In the genomic region with DNA sequence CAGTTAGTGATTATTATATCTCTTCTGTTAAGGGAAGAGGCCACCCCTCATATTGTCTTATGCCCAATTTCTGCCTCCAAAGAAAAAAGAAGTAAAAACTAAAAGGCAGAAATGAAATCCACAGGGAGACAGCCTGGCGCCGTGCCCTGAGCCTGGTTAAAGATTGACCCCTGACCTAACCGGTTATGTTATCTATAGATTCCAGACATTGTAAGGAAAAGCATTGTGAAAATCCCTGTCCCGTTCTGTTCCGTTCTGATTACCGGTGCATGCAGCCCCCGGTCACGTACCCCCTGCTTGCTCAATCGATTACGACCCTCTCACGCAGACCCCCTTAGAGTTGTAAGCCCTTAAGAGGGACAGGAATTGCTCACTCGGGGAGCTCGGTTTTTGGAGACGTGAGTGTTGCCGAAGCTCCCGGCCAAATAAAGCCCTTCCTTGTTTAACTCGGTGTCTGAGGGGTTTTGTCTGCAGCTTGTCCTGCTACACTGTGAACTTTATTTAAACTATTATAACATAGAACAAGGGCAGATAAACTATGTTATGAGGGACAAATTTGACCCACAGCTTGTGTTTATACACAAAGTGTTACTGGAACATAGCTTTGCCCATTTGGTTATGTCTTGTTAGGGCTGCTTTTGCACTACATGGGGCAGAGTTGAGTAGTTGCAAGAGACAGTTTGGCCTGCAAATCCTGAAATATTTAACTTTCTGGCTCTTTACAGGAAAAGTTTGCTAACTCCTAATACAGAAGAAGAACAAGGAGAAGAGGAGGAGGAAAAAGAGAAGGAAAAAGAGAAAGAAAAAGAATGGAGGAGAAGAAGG, we compare ENCODE assay signal across 2 cellular contexts.
TF ChIP-seq lines count a peak whose summit lies in the region.

No MANE protein-coding gene starts in this region.

TF ChIP-seq in K562, 482 proteins besides CTCF, POLR2A, EP300 and RAD21 (continued from another document and continues in another):
- TF ChIP-seq ZBTB7A (IDR thresholded peaks at IDR 0.05; ENCODE audit: borderline replicate concordance, control insufficient read depth, low read depth, low read length), result 0 out of 2 replicates have a peak, but pooled peaks have one; percentile 31
- TF ChIP-seq, protein P1, sequence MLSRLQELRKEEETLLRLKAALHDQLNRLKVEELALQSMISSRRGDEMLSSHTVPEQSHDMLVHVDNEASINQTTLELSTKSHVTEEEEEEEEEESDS (CRISPR knock-in tag; IDR thresholded peaks at IDR 0.05), result no peak
- TF ChIP-seq NR2C2 (CRISPR knock-in tag; IDR thresholded peaks at IDR 0.05), result 0 out of 2 replicates have a peak, but pooled peaks have one; percentile 35
- peak; percentile 90 for TF ChIP-seq NR2C2 (tag; IDR thresholded peaks at IDR 0.05)
- TF ChIP-seq FOXM1 (IDR thresholded peaks at IDR 0.05; ENCODE audit: low read depth), result 0 out of 2 replicates have a peak, but pooled peaks have one; percentile 20
- TF ChIP-seq FOXM1 (CRISPR knock-in tag; IDR thresholded peaks at IDR 0.05; ENCODE audit: low read depth), result no peak
- TF ChIP-seq HDAC1 (IDR thresholded peaks at IDR 0.05), result peak in 1 of 2 experiments; percentile 60; a peak in 2 of 4 replicates
- TF ChIP-seq DPF2 (IDR thresholded peaks at IDR 0.05), result peak; percentile 35; the same call in 1 of the 2 replicates
- TF ChIP-seq CBFA2T2 (conservative IDR thresholded peaks at IDR 0.05), result peak; percentile 71
- no peak for TF ChIP-seq NUFIP1 (IDR thresholded peaks at IDR 0.05; ENCODE audit: partially characterized antibody)
- TF ChIP-seq DDX20 (tag; IDR thresholded peaks at IDR 0.05; ENCODE audit: low read depth), result no peak
- TF ChIP-seq, protein P2, sequence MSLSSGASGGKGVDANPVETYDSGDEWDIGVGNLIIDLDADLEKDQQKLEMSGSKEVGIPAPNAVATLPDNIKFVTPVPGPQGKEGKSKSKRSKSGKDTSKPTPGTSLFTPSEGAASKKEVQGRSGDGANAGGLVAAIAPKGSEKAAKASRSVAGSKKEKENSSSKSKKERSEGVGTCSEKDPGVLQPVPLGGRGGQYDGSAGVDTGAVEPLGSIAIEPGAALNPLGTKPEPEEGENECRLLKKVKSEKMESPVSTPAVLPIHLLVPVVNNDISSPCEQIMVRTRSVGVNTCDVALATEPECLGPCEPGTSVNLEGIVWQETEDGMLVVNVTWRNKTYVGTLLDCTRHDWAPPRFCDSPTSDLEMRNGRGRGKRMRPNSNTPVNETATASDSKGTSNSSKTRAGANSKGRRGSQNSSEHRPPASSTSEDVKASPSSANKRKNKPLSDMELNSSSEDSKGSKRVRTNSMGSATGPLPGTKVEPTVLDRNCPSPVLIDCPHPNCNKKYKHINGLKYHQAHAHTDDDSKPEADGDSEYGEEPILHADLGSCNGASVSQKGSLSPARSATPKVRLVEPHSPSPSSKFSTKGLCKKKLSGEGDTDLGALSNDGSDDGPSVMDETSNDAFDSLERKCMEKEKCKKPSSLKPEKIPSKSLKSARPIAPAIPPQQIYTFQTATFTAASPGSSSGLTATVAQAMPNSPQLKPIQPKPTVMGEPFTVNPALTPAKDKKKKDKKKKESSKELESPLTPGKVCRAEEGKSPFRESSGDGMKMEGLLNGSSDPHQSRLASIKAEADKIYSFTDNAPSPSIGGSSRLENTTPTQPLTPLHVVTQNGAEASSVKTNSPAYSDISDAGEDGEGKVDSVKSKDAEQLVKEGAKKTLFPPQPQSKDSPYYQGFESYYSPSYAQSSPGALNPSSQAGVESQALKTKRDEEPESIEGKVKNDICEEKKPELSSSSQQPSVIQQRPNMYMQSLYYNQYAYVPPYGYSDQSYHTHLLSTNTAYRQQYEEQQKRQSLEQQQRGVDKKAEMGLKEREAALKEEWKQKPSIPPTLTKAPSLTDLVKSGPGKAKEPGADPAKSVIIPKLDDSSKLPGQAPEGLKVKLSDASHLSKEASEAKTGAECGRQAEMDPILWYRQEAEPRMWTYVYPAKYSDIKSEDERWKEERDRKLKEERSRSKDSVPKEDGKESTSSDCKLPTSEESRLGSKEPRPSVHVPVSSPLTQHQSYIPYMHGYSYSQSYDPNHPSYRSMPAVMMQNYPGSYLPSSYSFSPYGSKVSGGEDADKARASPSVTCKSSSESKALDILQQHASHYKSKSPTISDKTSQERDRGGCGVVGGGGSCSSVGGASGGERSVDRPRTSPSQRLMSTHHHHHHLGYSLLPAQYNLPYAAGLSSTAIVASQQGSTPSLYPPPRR (CRISPR knock-in tag; IDR thresholded peaks at IDR 0.05; ENCODE audit: borderline replicate concordance), result no peak
- peak; percentile 87 for TF ChIP-seq ARID1B (IDR thresholded peaks at IDR 0.05)
- no peak for TF ChIP-seq KLF1 (tag; IDR thresholded peaks at IDR 0.05)
- TF ChIP-seq EHMT2 (IDR thresholded peaks at IDR 0.05), result 0 out of 2 replicates have a peak, but pooled peaks have one; percentile 44
- TF ChIP-seq TCF3 (CRISPR knock-in tag; IDR thresholded peaks at IDR 0.05), result peak; percentile 89
- TF ChIP-seq TRIM24 (IDR thresholded peaks at IDR 0.05), result peak in 1 of 2 experiments; percentile 46; a peak in 1 of 4 replicates
- TF ChIP-seq, protein P3, sequence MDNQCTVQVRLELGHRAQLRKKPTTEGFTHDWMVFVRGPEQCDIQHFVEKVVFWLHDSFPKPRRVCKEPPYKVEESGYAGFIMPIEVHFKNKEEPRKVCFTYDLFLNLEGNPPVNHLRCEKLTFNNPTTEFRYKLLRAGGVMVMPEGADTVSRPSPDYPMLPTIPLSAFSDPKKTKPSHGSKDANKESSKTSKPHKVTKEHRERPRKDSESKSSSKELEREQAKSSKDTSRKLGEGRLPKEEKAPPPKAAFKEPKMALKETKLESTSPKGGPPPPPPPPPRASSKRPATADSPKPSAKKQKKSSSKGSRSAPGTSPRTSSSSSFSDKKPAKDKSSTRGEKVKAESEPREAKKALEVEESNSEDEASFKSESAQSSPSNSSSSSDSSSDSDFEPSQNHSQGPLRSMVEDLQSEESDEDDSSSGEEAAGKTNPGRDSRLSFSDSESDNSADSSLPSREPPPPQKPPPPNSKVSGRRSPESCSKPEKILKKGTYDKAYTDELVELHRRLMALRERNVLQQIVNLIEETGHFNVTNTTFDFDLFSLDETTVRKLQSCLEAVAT (IDR thresholded peaks at IDR 0.05), result no peak
- TF ChIP-seq ARNT (IDR thresholded peaks at IDR 0.05), result 0 out of 4 replicates have a peak, but pooled peaks of 1 of the 2 experiments have one; percentile 18
- peak; percentile 41; the same call in 1 of the 2 replicates for TF ChIP-seq CXXC5 (CRISPR knock-in tag; IDR thresholded peaks at IDR 0.05)

TF ChIP-seq in HepG2, 621 proteins besides CTCF, POLR2A, EP300 and RAD21 (continued from another document and continues in another):
- TF ChIP-seq, protein P4, sequence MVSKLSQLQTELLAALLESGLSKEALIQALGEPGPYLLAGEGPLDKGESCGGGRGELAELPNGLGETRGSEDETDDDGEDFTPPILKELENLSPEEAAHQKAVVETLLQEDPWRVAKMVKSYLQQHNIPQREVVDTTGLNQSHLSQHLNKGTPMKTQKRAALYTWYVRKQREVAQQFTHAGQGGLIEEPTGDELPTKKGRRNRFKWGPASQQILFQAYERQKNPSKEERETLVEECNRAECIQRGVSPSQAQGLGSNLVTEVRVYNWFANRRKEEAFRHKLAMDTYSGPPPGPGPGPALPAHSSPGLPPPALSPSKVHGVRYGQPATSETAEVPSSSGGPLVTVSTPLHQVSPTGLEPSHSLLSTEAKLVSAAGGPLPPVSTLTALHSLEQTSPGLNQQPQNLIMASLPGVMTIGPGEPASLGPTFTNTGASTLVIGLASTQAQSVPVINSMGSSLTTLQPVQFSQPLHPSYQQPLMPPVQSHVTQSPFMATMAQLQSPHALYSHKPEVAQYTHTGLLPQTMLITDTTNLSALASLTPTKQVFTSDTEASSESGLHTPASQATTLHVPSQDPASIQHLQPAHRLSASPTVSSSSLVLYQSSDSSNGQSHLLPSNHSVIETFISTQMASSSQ (IDR thresholded peaks at IDR 0.05; ENCODE audit: low read depth), result peak; percentile 74
- TF ChIP-seq, protein P4 (CRISPR knock-in tag; IDR thresholded peaks at IDR 0.05; ENCODE audit: borderline replicate concordance), result peak; percentile 56; the same call in 1 of the 2 replicates
- TF ChIP-seq ZKSCAN5 (CRISPR knock-in tag; IDR thresholded peaks at IDR 0.05), result no peak
- TF ChIP-seq, protein P5, sequence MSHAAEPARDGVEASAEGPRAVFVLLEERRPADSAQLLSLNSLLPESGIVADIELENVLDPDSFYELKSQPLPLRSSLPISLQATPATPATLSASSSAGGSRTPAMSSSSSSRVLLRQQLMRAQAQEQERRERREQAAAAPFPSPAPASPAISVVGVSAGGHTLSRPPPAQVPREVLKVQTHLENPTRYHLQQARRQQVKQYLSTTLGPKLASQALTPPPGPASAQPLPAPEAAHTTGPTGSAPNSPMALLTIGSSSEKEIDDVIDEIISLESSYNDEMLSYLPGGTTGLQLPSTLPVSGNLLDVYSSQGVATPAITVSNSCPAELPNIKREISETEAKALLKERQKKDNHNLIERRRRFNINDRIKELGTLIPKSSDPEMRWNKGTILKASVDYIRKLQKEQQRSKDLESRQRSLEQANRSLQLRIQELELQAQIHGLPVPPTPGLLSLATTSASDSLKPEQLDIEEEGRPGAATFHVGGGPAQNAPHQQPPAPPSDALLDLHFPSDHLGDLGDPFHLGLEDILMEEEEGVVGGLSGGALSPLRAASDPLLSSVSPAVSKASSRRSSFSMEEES (CRISPR knock-in tag; IDR thresholded peaks at IDR 0.05), result no peak
- TF ChIP-seq TARDBP (CRISPR knock-in tag; IDR thresholded peaks at IDR 0.05), result no peak
- TF ChIP-seq, protein P6, sequence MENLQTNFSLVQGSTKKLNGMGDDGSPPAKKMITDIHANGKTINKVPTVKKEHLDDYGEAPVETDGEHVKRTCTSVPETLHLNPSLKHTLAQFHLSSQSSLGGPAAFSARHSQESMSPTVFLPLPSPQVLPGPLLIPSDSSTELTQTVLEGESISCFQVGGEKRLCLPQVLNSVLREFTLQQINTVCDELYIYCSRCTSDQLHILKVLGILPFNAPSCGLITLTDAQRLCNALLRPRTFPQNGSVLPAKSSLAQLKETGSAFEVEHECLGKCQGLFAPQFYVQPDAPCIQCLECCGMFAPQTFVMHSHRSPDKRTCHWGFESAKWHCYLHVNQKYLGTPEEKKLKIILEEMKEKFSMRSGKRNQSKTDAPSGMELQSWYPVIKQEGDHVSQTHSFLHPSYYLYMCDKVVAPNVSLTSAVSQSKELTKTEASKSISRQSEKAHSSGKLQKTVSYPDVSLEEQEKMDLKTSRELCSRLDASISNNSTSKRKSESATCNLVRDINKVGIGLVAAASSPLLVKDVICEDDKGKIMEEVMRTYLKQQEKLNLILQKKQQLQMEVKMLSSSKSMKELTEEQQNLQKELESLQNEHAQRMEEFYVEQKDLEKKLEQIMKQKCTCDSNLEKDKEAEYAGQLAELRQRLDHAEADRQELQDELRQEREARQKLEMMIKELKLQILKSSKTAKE (CRISPR knock-in tag; IDR thresholded peaks at IDR 0.05; ENCODE audit: borderline replicate concordance), result peak; percentile 57
- TF ChIP-seq, protein P7, sequence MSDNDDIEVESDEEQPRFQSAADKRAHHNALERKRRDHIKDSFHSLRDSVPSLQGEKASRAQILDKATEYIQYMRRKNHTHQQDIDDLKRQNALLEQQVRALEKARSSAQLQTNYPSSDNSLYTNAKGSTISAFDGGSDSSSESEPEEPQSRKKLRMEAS (IDR thresholded peaks at IDR 0.05), result no peak
- TF ChIP-seq SOX5 (CRISPR knock-in tag; IDR thresholded peaks at IDR 0.05; ENCODE audit: borderline replicate concordance), result peak; percentile 14; the same call in 1 of the 2 replicates
- TF ChIP-seq, protein P8, sequence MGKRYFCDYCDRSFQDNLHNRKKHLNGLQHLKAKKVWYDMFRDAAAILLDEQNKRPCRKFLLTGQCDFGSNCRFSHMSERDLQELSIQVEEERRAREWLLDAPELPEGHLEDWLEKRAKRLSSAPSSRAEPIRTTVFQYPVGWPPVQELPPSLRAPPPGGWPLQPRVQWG (CRISPR knock-in tag; IDR thresholded peaks at IDR 0.05; ENCODE audit: borderline replicate concordance, low read depth), result no peak
- TF ChIP-seq ZNF564 (CRISPR knock-in tag; IDR thresholded peaks at IDR 0.05), result no peak
- TF ChIP-seq HDAC2 (CRISPR knock-in tag; IDR thresholded peaks at IDR 0.05), result peak; percentile 39; the same call in 1 of the 2 replicates
- no peak for TF ChIP-seq ZMYM3 (CRISPR knock-in tag; IDR thresholded peaks at IDR 0.05)
